In the genomic region with DNA sequence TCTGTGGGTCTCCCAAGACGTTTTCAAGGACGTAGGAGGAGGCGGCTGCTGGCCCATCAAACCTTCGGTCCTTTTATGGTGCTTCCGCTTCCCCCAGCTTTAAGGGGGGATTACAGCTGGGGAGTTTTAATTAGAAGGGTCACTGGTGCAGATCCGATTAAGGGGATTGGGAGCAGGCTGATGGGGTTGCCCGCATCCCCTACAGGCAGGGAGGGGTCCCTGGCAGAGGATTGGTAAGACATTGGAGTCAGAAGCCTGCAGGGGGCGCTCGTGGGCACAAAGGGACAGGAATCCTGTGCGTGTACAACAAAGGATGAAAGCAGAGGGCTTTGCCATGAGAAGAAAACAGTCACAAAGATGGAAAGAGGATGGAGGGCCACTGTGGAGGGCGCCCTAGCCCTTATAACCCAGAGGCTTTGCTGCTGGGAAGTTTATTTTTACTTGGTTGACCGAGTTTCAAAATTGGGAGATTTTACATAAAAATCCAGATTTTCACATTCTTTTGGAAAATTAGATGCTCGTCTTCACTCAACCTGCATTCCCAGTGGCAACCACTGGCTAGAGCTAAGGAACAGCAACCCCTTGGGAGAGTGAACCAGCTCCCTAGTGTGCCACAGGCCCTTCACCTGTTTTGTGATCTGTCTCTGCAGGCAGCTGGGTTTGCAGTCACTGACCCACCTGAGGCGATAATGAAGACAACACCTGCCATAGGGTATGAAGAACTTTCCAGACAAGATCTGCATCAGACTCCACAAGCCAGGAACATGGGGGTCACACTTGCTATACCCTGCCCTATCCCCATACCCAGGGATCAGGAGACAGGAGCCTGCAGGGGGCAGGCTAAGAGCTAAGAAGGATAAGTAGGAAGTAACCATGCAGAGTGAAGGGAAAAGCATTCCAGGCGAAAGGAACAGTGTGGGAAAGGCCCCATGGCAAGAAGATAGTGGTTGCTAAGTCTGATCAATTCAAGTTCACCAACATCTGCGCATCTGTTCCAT, we compare ENCODE assay signal across 8 cellular contexts.
DNase-seq lines count a peak whose midpoint lies in the region; ATAC-seq and TF ChIP-seq lines count a peak whose summit lies in the region.

No MANE protein-coding gene starts in this region.

- peaks cover 10% of the 10 kb centered on the region for H3K27me3 ChIP-seq in CD4-positive, alpha-beta memory T cell (ENCODE audit: insufficient read depth, low read length)
- H3K27me3 ChIP-seq in PC-3 (ENCODE audit: low read length) (peaks cover 14% of the 10 kb centered on the region), tibial artery (no peaks in the 10 kb centered on the region)

- ATAC-seq in PC-3 (peak; percentile 72), HG02970 (IDR thresholded peaks at IDR 0.05; ENCODE audit: low FRiP score, unreplicated experiment) (no peak)
- peak; percentile 57 to 64 for ATAC-seq in activated T-cell treated with anti-CD3 and anti-CD28 coated beads, Interleukin-2, amount 50 U/mL, for 72 hours (replicated peaks in 1 of 2)

- no peak overlapping the region for H3K27ac Mint-ChIP-seq in CD4-positive, alpha-beta memory T cell
- no peak overlapping the region for H3K27ac Mint-ChIP-seq in activated T-cell treated with anti-CD3 and anti-CD28 coated beads, Interleukin-2, amount 50 U/mL, for 72 hours
- no peak overlapping the region for H3K27ac Mint-ChIP-seq in osteocyte (ENCODE audit: unreplicated experiment)

- peaks cover 0 to 3% (median 0%) of the 10 kb centered on the region in 8 donors for H3K9me3 Mint-ChIP-seq in CD4-positive, alpha-beta memory T cell
- H3K9me3 Mint-ChIP-seq in activated T-cell treated with anti-CD3 and anti-CD28 coated beads, Interleukin-2, amount 50 U/mL, for 72 hours: peaks cover 0 to 3% of the 10 kb centered on the region in 2 donors
- no peaks in the 10 kb centered on the region for H3K9me3 Mint-ChIP-seq in osteocyte (ENCODE audit: unreplicated experiment)

- intact Hi-C loops in CD4-positive, alpha-beta memory T cell (cut with micrococcal nuclease): no loop called here
- intact Hi-C loops in PC-3 (cut with micrococcal nuclease): loop anchor here (5.0 kb wide), 1 partner anchor 98 kb away; a partner anchor contains a TSS
- intact Hi-C loops in tibial artery (cut with DNase I; ENCODE audit: low total_unique reads): loop anchor here (5.0 kb wide), 1 partner anchor 98 kb away; a partner anchor contains a TSS

- H3F3A ChIP-seq in PC-3 (ENCODE audit: low read length, unreplicated experiment): no peaks in the 10 kb centered on the region

- CTCF ChIA-PET in CD4-positive, alpha-beta memory T cell (lab: Charles Lee; ENCODE audit: partially characterized antibody): interaction anchor here (1.3 to 1.7 kb wide), 3 partner anchors 8 to 27 kb away, joined by 3 to 6 read pairs (median 3); no protein-coding TSS in a partner anchor
- CTCF ChIA-PET in PC-3 (lab: Charles Lee): interaction anchor here (0.6 to 1.1 kb wide), 2 partner anchors 21 to 122 kb away, joined by 3 read pairs; no protein-coding TSS in a partner anchor

- no peaks in the 10 kb centered on the region for H3K79me2 ChIP-seq in PC-3 (ENCODE audit: low read length)

- no peaks in the 10 kb centered on the region for H3K9me2 ChIP-seq in PC-3 (replicated peaks; ENCODE audit: low read length)

- H3K36me3 ChIP-seq in CD4-positive, alpha-beta memory T cell (ENCODE audit: insufficient read depth, low read length): no peaks in the 10 kb centered on the region
- no peaks in the 10 kb centered on the region for H3K36me3 ChIP-seq in PC-3 (ENCODE audit: low read depth, low read length)
- no peaks in the 10 kb centered on the region for H3K36me3 ChIP-seq in tibial artery

- no peak overlapping the region for H3K27ac ChIP-seq in CD4-positive, alpha-beta memory T cell (ENCODE audit: low read depth, low read length)
- H3K27ac ChIP-seq in PC-3 (ENCODE audit: low read length) (no peak overlapping the region), tibial artery (no peak overlapping the region)

- TF ChIP-seq CTCF in PC-3 (conservative IDR thresholded peaks at IDR 0.05; ENCODE audit: low read depth, low read length) (peak; percentile 93), fibroblast of the aortic adventitia (IDR thresholded peaks at IDR 0.05; ENCODE audit: insufficient read depth, low read length) (peak; percentile 77), osteocyte (IDR thresholded peaks at IDR 0.05) (peak; percentile 70), tibial artery (IDR thresholded peaks at IDR 0.05) (peak; percentile 49 to 51)

- POLR2A ChIA-PET in CD4-positive, alpha-beta memory T cell (lab: Charles Lee; ENCODE audit: partially characterized antibody): no interaction called here
- POLR2A ChIA-PET in PC-3 (lab: Charles Lee; ENCODE audit: unreplicated experiment): no interaction called here

- no peaks in the 10 kb centered on the region for H3K4me1 ChIP-seq in CD4-positive, alpha-beta memory T cell (ENCODE audit: insufficient read depth, low read length)
- no peaks in the 10 kb centered on the region for H3K4me1 ChIP-seq in PC-3 (ENCODE audit: insufficient read depth, low read length)
- peaks cover 0 to 49% (median 21%) of the 10 kb centered on the region in 4 donors for H3K4me1 ChIP-seq in tibial artery

- BruUV-seq in PC-3 (replicated peaks; lab: Mats Ljungman, UMichigan): no TSS peak

- H4K20me1 ChIP-seq in PC-3 (ENCODE audit: low read length): no peaks in the 10 kb centered on the region

- no peaks in the 10 kb centered on the region for H3K4me1 Mint-ChIP-seq in CD4-positive, alpha-beta memory T cell
- peaks cover 5% of the 10 kb centered on the region for H3K4me1 Mint-ChIP-seq in activated T-cell treated with anti-CD3 and anti-CD28 coated beads, Interleukin-2, amount 50 U/mL, for 72 hours (ENCODE audit: low read depth)
- H3K4me1 Mint-ChIP-seq in osteocyte (ENCODE audit: unreplicated experiment): peaks cover 72% of the 10 kb centered on the region

- no peak overlapping the region for H3K4me3 Mint-ChIP-seq in CD4-positive, alpha-beta memory T cell
- no peak overlapping the region for H3K4me3 Mint-ChIP-seq in activated T-cell treated with anti-CD3 and anti-CD28 coated beads, Interleukin-2, amount 50 U/mL, for 72 hours
- H3K4me3 Mint-ChIP-seq in osteocyte (ENCODE audit: unreplicated experiment): no peak overlapping the region

- H3K9ac ChIP-seq in PC-3 (ENCODE audit: low read length): no peak overlapping the region

- H3K27me3 Mint-ChIP-seq in CD4-positive, alpha-beta memory T cell: peaks cover 35 to 43% of the 10 kb centered on the region in 2 donors
- H3K27me3 Mint-ChIP-seq in activated T-cell treated with anti-CD3 and anti-CD28 coated beads, Interleukin-2, amount 50 U/mL, for 72 hours (ENCODE audit: low read depth): peaks cover 54% of the 10 kb centered on the region
- no peaks in the 10 kb centered on the region for H3K27me3 Mint-ChIP-seq in osteocyte (ENCODE audit: unreplicated experiment)

- no peaks in the 10 kb centered on the region for H3K9me3 ChIP-seq in CD4-positive, alpha-beta memory T cell (ENCODE audit: control insufficient read depth in 1 of 2, low read length in 2 of 2)
- H3K9me3 ChIP-seq in PC-3 (ENCODE audit: low read length) (no peaks in the 10 kb centered on the region), tibial artery (no peaks in the 10 kb centered on the region)

- DNase-seq in CD4-positive, alpha-beta memory T cell: peak; percentile 29 to 50 (median 36)
- peak; percentile 31 for DNase-seq in HT1080 (ENCODE audit: low read depth)
- DNase-seq in PC-3: peak; percentile 76
- peak; percentile 77 to 80 for DNase-seq in activated T-cell treated with anti-CD3 and anti-CD28 coated beads, Interleukin-2, amount 50 U/mL, for 72 hours
- peak; percentile 58 for DNase-seq in fibroblast of the aortic adventitia (ENCODE audit: low read depth)
- peak; percentile 89 for DNase-seq in osteocyte (ENCODE audit: extremely low spot score, unreplicated experiment)
- DNase-seq in tibial artery: peak; percentile 66 to 79

- no peaks in the 10 kb centered on the region for H3K36me3 Mint-ChIP-seq in CD4-positive, alpha-beta memory T cell
- H3K36me3 Mint-ChIP-seq in activated T-cell treated with anti-CD3 and anti-CD28 coated beads, Interleukin-2, amount 50 U/mL, for 72 hours (ENCODE audit: insufficient read depth in 2 of 2): no peaks in the 10 kb centered on the region
- no peaks in the 10 kb centered on the region for H3K36me3 Mint-ChIP-seq in osteocyte (ENCODE audit: unreplicated experiment)

- H3K4me3 ChIP-seq in CD4-positive, alpha-beta memory T cell (ENCODE audit: low read length in 2 of 2): no peak overlapping the region
- no peak overlapping the region for H3K4me3 ChIP-seq in PC-3 (ENCODE audit: low read length)
- H3K4me3 ChIP-seq in fibroblast of the aortic adventitia (ENCODE audit: low read depth, low read length): no peak overlapping the region
- H3K4me3 ChIP-seq in tibial artery: no peak overlapping the region

- H3K4me2 ChIP-seq in PC-3 (ENCODE audit: low read length): no peak overlapping the region

- no peak overlapping the region for H2AFZ ChIP-seq in PC-3 (ENCODE audit: low read length)

Comparison
In these comparisons a context has a peak if more than half of its experiments do, and no peak if none do; other contexts are left out.
1. DNase-seq: peak in every context shown above with its lines; median percentile 89 in osteocyte; 78 in activated T-cell treated with anti-CD3 and anti-CD28 coated beads, Interleukin-2, amount 50 U/mL, for 72 hours; 76 in PC-3; 72 in tibial artery; 58 in fibroblast of the aortic adventitia; 36 in CD4-positive, alpha-beta memory T cell; 31 in HT1080.